In genomic region chr11:3057069-3057963, GRCh38 we compare ENCODE assay signal across 1 cellular context.
A peak's percentile ranks its signal among the peaks of the same experiment; 100 is the strongest.
TF ChIP-seq lines count a peak whose summit lies in the region.

CARS1 (minus strand) TSS chr11:3057423; CDS start chr11:3057367, 56 bp downstream.

TF ChIP-seq in HepG2, 621 proteins besides CTCF, POLR2A, EP300 and RAD21 (continued from another document and continues in another):
- peak; percentile 81 for TF ChIP-seq MNT (IDR thresholded peaks at IDR 0.05)
- no peak for TF ChIP-seq ATF1 (CRISPR knock-in tag; IDR thresholded peaks at IDR 0.05)
- peak; percentile 81; the same call in 1 of the 2 replicates for TF ChIP-seq KAT7 (CRISPR knock-in tag; IDR thresholded peaks at IDR 0.05; ENCODE audit: borderline replicate concordance)
- TF ChIP-seq CBFB (CRISPR knock-in tag; IDR thresholded peaks at IDR 0.05) = peak; percentile 73
- TF ChIP-seq PITX1 (CRISPR knock-in tag; IDR thresholded peaks at IDR 0.05) = peak; percentile 67
- TF ChIP-seq NFE2L2 (IDR thresholded peaks at IDR 0.05; ENCODE audit: low read length) = no peak
- peak; percentile 59; the same call in 1 of the 2 replicates for TF ChIP-seq SNAPC2 (CRISPR knock-in tag; IDR thresholded peaks at IDR 0.05)
- TF ChIP-seq PAXIP1 (CRISPR knock-in tag; conservative IDR thresholded peaks at IDR 0.05) = peak; percentile 36; the same call in 1 of the 2 replicates
- TF ChIP-seq THAP9 (CRISPR knock-in tag; IDR thresholded peaks at IDR 0.05; ENCODE audit: borderline replicate concordance) = peak; percentile 71; the same call in 1 of the 2 replicates
- TF ChIP-seq ZNF572 (CRISPR knock-in tag; IDR thresholded peaks at IDR 0.05) = peak; percentile 86; the same call in 1 of the 2 replicates
- peak; percentile 5 for TF ChIP-seq TEAD3 (CRISPR knock-in tag; optimal IDR thresholded peaks at IDR 0.05; ENCODE audit: borderline replicate concordance)
- peak; percentile 43; the same call in 1 of the 2 replicates for TF ChIP-seq ZNF263 (CRISPR knock-in tag; IDR thresholded peaks at IDR 0.05)
- TF ChIP-seq ZNF678 (CRISPR knock-in tag; IDR thresholded peaks at IDR 0.05) = peak; percentile 74; the same call in 1 of the 2 replicates
- TF ChIP-seq AKAP8 (CRISPR knock-in tag; IDR thresholded peaks at IDR 0.05) = peak; percentile 61; the same call in 1 of the 2 replicates
- peak; percentile 88 for TF ChIP-seq ZNF687 (CRISPR knock-in tag; IDR thresholded peaks at IDR 0.05)
- TF ChIP-seq ZNF343 (CRISPR knock-in tag; IDR thresholded peaks at IDR 0.05) = 0 out of 2 replicates have a peak, but pooled peaks have one; percentile 28
- peak; percentile 91 for TF ChIP-seq IKZF4 (CRISPR knock-in tag; IDR thresholded peaks at IDR 0.05; ENCODE audit: borderline replicate concordance, low read depth, not compliant biosample characterization)
- peak; percentile 76; the same call in 1 of the 2 replicates for TF ChIP-seq ZNF839 (CRISPR knock-in tag; IDR thresholded peaks at IDR 0.05; ENCODE audit: borderline replicate concordance)
- TF ChIP-seq MXD3 (CRISPR knock-in tag; IDR thresholded peaks at IDR 0.05) = peak; percentile 33; the same call in 1 of the 2 replicates
- peak; percentile 87 for TF ChIP-seq E2F1 (CRISPR knock-in tag; IDR thresholded peaks at IDR 0.05)
- TF ChIP-seq ARNTL (CRISPR knock-in tag; IDR thresholded peaks at IDR 0.05) = 0 out of 2 replicates have a peak, but pooled peaks have one; percentile 56
- 0 out of 2 replicates have a peak, but pooled peaks have one; percentile 46 for TF ChIP-seq AKNA (CRISPR knock-in tag; IDR thresholded peaks at IDR 0.05; ENCODE audit: borderline replicate concordance)
- TF ChIP-seq ZNF503 (CRISPR knock-in tag; IDR thresholded peaks at IDR 0.05) = no peak
- TF ChIP-seq ZNF614 (CRISPR knock-in tag; IDR thresholded peaks at IDR 0.05; ENCODE audit: borderline replicate concordance) = peak; percentile 57
- no peak for TF ChIP-seq NR2F2 (IDR thresholded peaks at IDR 0.05; ENCODE audit: borderline replicate concordance, low read depth)
- TF ChIP-seq TIGD3 (CRISPR knock-in tag; IDR thresholded peaks at IDR 0.05; ENCODE audit: borderline replicate concordance) = 0 out of 2 replicates have a peak, but pooled peaks have one; percentile 64
- TF ChIP-seq ATF2 (CRISPR knock-in tag; IDR thresholded peaks at IDR 0.05) = peak; percentile 76
- TF ChIP-seq HOXA3 (CRISPR knock-in tag; IDR thresholded peaks at IDR 0.05) = peak; percentile 81; the same call in 1 of the 2 replicates
